In the genomic region with DNA sequence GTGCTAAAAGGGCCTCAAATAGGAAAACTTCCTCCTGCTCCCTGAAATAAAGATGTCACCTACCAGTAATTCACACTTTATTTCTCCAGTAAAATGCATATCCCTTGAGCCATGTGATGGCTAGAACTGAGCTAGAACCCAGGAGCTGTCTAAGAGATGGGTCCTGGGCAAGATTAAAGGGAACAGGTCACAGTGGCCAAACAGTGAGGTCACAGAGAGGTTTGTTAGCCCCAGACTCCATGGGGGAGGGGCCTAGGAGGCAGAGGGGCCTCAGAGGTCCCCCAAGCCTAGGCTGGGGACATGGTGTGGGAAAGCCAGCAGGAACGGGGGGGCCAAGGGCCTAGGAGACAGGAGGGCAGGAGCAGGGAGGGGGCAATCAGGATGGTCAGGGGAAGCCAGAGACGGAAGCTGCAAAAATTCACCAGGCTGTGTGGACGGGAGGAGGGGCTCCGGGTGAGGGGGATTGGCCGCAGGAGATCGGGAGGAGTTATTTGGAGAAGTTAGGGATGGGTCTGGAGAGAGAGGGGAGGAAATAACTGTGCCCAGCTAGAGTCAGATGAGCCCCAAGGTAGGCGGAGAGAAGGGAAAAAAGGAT, we compare ENCODE assay signal across 18 cellular contexts. TPM values are rescaled to one million over a fixed set of nuclear protein-coding genes. Genes with fewer than 3 reads are reported as not detected.
DNase-seq lines count a peak whose midpoint lies in the region; ATAC-seq, FAIRE-seq and TF ChIP-seq lines count a peak whose summit lies in the region.
"Had no signal": no experiment of that assay in that cellular context is flagged by ENCODE, and none has a peak within 500 bp of the region (broad histone marks: within the 10 kb centered on the region; RNA-seq: fewer than 3 reads in every experiment).

No MANE protein-coding gene starts in this region.

- intact Hi-C loops in heart right ventricle (cut with DNase I) (no loop called here), left cardiac atrium (cut with DNase I) (no loop called here)

- H3K9ac ChIP-seq in iPS-18a (ENCODE audit: low read length): no peak overlapping the region
- H3K9ac ChIP-seq in skeletal muscle tissue (ENCODE audit: low read depth in 1 of 3, low read length in 3 of 3): peak overlapping the region in 1 of 3 donors; percentile 33

- no peaks in the 10 kb centered on the region for H3K9me3 ChIP-seq in heart right ventricle
- no peaks in the 10 kb centered on the region for H3K9me3 ChIP-seq in iPS-18a (ENCODE audit: control insufficient read depth, low read depth, low read length)
- no peaks in the 10 kb centered on the region for H3K9me3 ChIP-seq in skeletal muscle tissue (ENCODE audit: control insufficient read depth in 3 of 3, low read length in 3 of 3)
- H3K9me3 ChIP-seq: A549 had no signal

- H3K27ac ChIP-seq in heart right ventricle (peak overlapping the region in 8 of 10 donors; percentile 60 to 84 (median 70)), iPS-18a (ENCODE audit: low read length) (no peak overlapping the region), skeletal muscle tissue (ENCODE audit: low read depth, low read length) (peak overlapping the region; percentile 6)
- H3K27ac ChIP-seq: A549 had no signal

- DNase-seq in heart right ventricle (no peak), left cardiac atrium (no peak), urothelium cell line (ENCODE audit: low spot score) (no peak), DMS153 treated with DMSO at 0.1 percent for 48 hours (lab: John Stamatoyannopoulos, UW; ENCODE audit: unreplicated experiment) (no peak)
- DNase-seq: activated CD4-positive, CD25-positive, alpha-beta regulatory T cell; activated CD8-positive, alpha-beta memory T cell treated with anti-CD3 and anti-CD28 coated beads for 24 hours; central memory CD4-positive, alpha-beta T cell; DMS53; effector memory CD4-positive, alpha-beta T cell; NCI-H1694; NK-92 treated with Interleukin-12 subunit alpha and Interleukin-12 subunit beta, amount 100 ng/mL, for 24 hours; T-helper 17 cell had no signal

- H3K36me3 ChIP-seq in heart right ventricle: no peaks in the 10 kb centered on the region
- H3K36me3 ChIP-seq in iPS-18a (ENCODE audit: control insufficient read depth, low read depth, low read length): no peaks in the 10 kb centered on the region
- no peaks in the 10 kb centered on the region for H3K36me3 ChIP-seq in skeletal muscle tissue (ENCODE audit: control insufficient read depth in 3 of 3, insufficient read depth in 3 of 3, low read length in 3 of 3)

- TF ChIP-seq CTCF in heart right ventricle (IDR thresholded peaks at IDR 0.05): no peak

- no peak for ATAC-seq in heart right ventricle
- ATAC-seq in left cardiac atrium: no peak
- ATAC-seq: A549, T-helper 17 cell had no signal

- H3K4me3 ChIP-seq in heart right ventricle (peak overlapping the region in 7 of 10 donors; percentile 24 to 47 (median 41)), iPS-18a (ENCODE audit: low read length) (peak overlapping the region; percentile 21), skeletal muscle tissue (ENCODE audit: low read length in 3 of 3) (no peak overlapping the region)
- H3K4me3 ChIP-seq: A549 had no signal

- 52 to 56% methylated on average over 7 of the region's 7 CpGs for WGBS in heart right ventricle, 2 donors

- H3K27me3 ChIP-seq in heart right ventricle (peaks cover 0 to 14% (median 0%) of the 10 kb centered on the region in 7 donors), iPS-18a (ENCODE audit: control insufficient read depth, insufficient read depth, low read length) (peaks cover 14% of the 10 kb centered on the region), skeletal muscle tissue (ENCODE audit: control insufficient read depth in 3 of 3, insufficient read depth in 3 of 3, low read length in 3 of 3) (peaks cover 0 to 3% (median 0%) of the 10 kb centered on the region in 3 donors)

- no peak for FAIRE-seq in urothelium cell line (lab: Jason Lieb, UNC)
- FAIRE-seq: A549 had no signal

- H3K4me1 ChIP-seq in heart right ventricle (peaks cover 4 to 41% (median 29%) of the 10 kb centered on the region in 9 donors), iPS-18a (ENCODE audit: control insufficient read depth, low read depth, low read length) (peaks cover 21% of the 10 kb centered on the region), skeletal muscle tissue (ENCODE audit: control insufficient read depth in 3 of 3, insufficient read depth in 3 of 3, low read length in 3 of 3) (peaks cover 15 to 19% (median 16%) of the 10 kb centered on the region in 3 donors)

RNA-seq across cellular contexts. Expression of gene FBXO24, which starts 3.3 kb away (rescaled TPM):
- under 1 TPM in 8 of 10 donors, not detected in 2; 0.15 to 0.66 (median 0.40) TPM for total RNA-seq in heart right ventricle
- under 1 TPM; 0.20 to 0.73 TPM for polyA plus RNA-seq in heart right ventricle
- total RNA-seq in left cardiac atrium: under 1 TPM; 0.31 to 0.62 TPM
- total RNA-seq in skeletal muscle tissue: 1.0 TPM

RNA-seq across cellular contexts. Expression of gene LRCH4, which starts 3.5 kb away (rescaled TPM):
- total RNA-seq in heart right ventricle (10 to 100 TPM; 18.4 to 37.9 (median 23.6) TPM), left cardiac atrium (10 to 100 TPM; 28.2 to 32.6 TPM), skeletal muscle tissue (6.3 TPM)
- polyA plus RNA-seq in heart right ventricle: 10 to 100 TPM; 36.1 to 57.6 TPM

RNA-seq across cellular contexts. Expression of gene PCOLCE, which starts 12.7 kb away (rescaled TPM):
- total RNA-seq in heart right ventricle: 10 to 100 TPM; 13.1 to 59.6 (median 25.8) TPM
- 10 to 100 TPM; 56.4 to 74.3 TPM for polyA plus RNA-seq in heart right ventricle
- 10 to 100 TPM; 51.8 to 96.5 TPM for total RNA-seq in left cardiac atrium
- total RNA-seq in skeletal muscle tissue: 91.9 TPM

RNA-seq across cellular contexts. Expression of gene SAP25, which starts 15.7 kb away (rescaled TPM):
- under 1 TPM in 5 of 10 donors, not detected in 5; 0.36 to 0.87 (median 0.62) TPM for total RNA-seq in heart right ventricle
- polyA plus RNA-seq in heart right ventricle: 1 to 10 TPM in 1 of 2 donors, under 1 TPM in 1; 0.88 to 2.3 TPM
- total RNA-seq in left cardiac atrium: 1 to 10 TPM in 1 of 2 donors, under 1 TPM in 1; 0.58 to 1.5 TPM
- total RNA-seq in skeletal muscle tissue: not detected
- total RNA-seq: H4, pulmonary artery endothelial cell had no signal
- polyA plus RNA-seq: CD14-positive monocyte had no signal

RNA-seq across cellular contexts. Expression of gene MOSPD3, which starts 22.9 kb away (rescaled TPM):
- total RNA-seq in heart right ventricle (10 to 100 TPM in 5 of 10 donors, 1 to 10 TPM in 5; 8.0 to 12.5 (median 9.9) TPM), left cardiac atrium (10 to 100 TPM; 11.0 to 13.3 TPM), skeletal muscle tissue (2.6 TPM)
- 10 to 100 TPM; 11.2 to 12.6 TPM for polyA plus RNA-seq in heart right ventricle

Comparison
In these comparisons a context has a peak if more than half of its experiments do, and no peak if none do; other contexts are left out.
1. H3K4me3 ChIP-seq: peak in heart right ventricle (7 of 10) and iPS-18a (single experiment); none in skeletal muscle tissue (0 of 3).